ENCODE assay signal across 19 cellular contexts in genomic region chr2:129085386-129085785, GRCh38.
"Had no signal": no experiment of that assay in that cellular context is flagged by ENCODE, and none has a peak within 500 bp of the region (broad histone marks: within the 10 kb centered on the region; RNA-seq: fewer than 3 reads in every experiment).

No MANE protein-coding gene starts in this region.

- H2AFZ ChIP-seq: hepatocyte had no signal

- H3K79me2 ChIP-seq: hepatocyte had no signal

- H3K9me3 ChIP-seq: esophagus muscularis mucosa, gastroesophageal sphincter, heart left ventricle, left lung, lower lobe of right lung, mucosa of descending colon had no signal

- H3K4me3 ChIP-seq: coronary artery, dorsolateral prefrontal cortex, esophagus muscularis mucosa, gastroesophageal sphincter, heart left ventricle, hepatocyte, left lung, lower lobe of right lung, mucosa of descending colon had no signal

- H3K4me1 Mint-ChIP-seq: memory B cell, naive B cell had no signal

- H3K27me3 ChIP-seq: dorsolateral prefrontal cortex, esophagus muscularis mucosa, foreskin keratinocyte, gastroesophageal sphincter, heart left ventricle, hepatocyte, left lung had no signal

- H3K36me3 Mint-ChIP-seq: memory B cell, naive B cell had no signal

- H3K4me3 Mint-ChIP-seq: memory B cell, naive B cell had no signal

- H3K36me3 ChIP-seq: esophagus muscularis mucosa, gastroesophageal sphincter, heart left ventricle, left lung, lower lobe of right lung had no signal

- H3K4me1 ChIP-seq: esophagus muscularis mucosa, gastroesophageal sphincter, heart left ventricle, left lung, lower lobe of right lung had no signal

- H3K27ac Mint-ChIP-seq: memory B cell had no signal

- H3K4me2 ChIP-seq: hepatocyte had no signal

- DNase-seq: dermis blood vessel endothelial cell; dorsolateral prefrontal cortex; effector CD4-positive, alpha-beta T cell; effector memory CD4-positive, alpha-beta T cell; foreskin keratinocyte; heart left ventricle; hypothalamus; left cardiac atrium; left lung; left ventricle myocardium superior; lower lobe of right lung; mesendoderm; mucosa of descending colon; naive B cell had no signal

- H3K27ac ChIP-seq: coronary artery, dorsolateral prefrontal cortex, esophagus muscularis mucosa, foreskin keratinocyte, gastroesophageal sphincter, heart left ventricle, hepatocyte, left lung, lower lobe of right lung had no signal

- H3K9me3 Mint-ChIP-seq: memory B cell, naive B cell had no signal
